Comparison of ENCODE assay signal across 20 cellular contexts in the genomic region with DNA sequence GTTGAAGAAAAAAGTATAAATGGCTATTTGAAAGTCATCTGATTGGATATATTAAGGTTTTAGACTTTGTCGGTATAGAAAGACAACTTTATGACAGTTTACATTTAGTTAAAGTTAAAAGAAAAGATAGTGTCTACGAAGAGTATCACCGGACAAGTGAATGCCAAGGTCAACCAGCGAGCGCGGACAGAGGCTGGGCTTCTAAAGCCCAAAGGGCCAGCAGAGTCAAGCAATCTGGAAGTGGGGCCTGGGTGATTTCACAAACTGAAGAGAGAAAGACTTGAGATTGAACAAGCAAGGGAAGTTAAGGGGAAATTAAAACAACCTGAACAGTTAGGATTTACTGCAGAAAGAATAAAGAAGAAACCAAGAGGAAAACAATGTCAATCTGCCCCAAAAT. TPM values are rescaled to one million over a fixed set of nuclear protein-coding genes. Genes with fewer than 3 reads are reported as not detected.
"Had no signal": no experiment of that assay in that cellular context is flagged by ENCODE, and none has a peak within 500 bp of the region (broad histone marks: within the 10 kb centered on the region; RNA-seq: fewer than 3 reads in every experiment).

No MANE protein-coding gene starts in this region.

- DNase-seq: dermis blood vessel endothelial cell; dorsolateral prefrontal cortex; effector CD4-positive, alpha-beta T cell; effector memory CD4-positive, alpha-beta T cell; foreskin keratinocyte; heart left ventricle; hypothalamus; immature natural killer cell; islet precursor cell; kidney; kidney glomerular epithelial cell; left colon; left ventricle myocardium inferior; lower lobe of right lung; mesenchymal stem cell; mucosa of descending colon; naive B cell had no signal

- H3K9me3 Mint-ChIP-seq: naive B cell had no signal

- H3K27ac Mint-ChIP-seq: immature natural killer cell, mesothelial cell of epicardium, naive B cell had no signal

- H3K4me3 Mint-ChIP-seq: immature natural killer cell, mesothelial cell of epicardium, naive B cell had no signal

- ATAC-seq: foreskin keratinocyte, gastroesophageal sphincter, heart left ventricle, left colon, left lobe of liver, lower lobe of right lung, mucosa of descending colon had no signal

- H3K4me1 Mint-ChIP-seq: immature natural killer cell, naive B cell had no signal

- H3K36me3 Mint-ChIP-seq: immature natural killer cell, mesothelial cell of epicardium, naive B cell had no signal

RNA-seq across cellular contexts. Expression of a gene that starts 16.3 kb away (rescaled TPM):
- total RNA-seq: foreskin keratinocyte had no signal
